Comparison of ENCODE assay signal across 22 cellular contexts in the genomic region with DNA sequence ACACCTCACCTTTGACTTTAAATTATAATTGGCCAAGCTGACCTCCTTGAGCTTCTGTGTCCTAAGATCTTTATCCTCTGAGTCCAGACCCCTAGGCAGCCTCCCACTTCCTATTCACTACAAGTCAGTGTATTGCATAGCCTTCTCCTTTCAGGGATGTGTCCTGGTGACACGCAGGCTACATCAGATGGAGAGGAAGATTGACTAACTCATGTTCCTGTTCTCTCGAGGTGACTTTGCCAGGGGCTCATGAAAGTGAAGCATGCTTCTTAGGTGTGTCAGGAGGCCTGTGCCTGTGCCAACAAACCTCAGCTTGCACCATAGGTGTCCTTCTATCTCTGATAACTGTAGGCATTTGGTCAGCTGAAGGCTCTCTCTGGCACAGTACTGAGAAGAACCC.
A peak's percentile ranks its signal among the peaks of the same experiment; 100 is the strongest.
DNase-seq lines count a peak whose midpoint lies in the region; ATAC-seq, FAIRE-seq and TF ChIP-seq lines count a peak whose summit lies in the region.
"Had no signal": no experiment of that assay in that cellular context is flagged by ENCODE, and none has a peak within 500 bp of the region (broad histone marks: within the 10 kb centered on the region; RNA-seq: fewer than 3 reads in every experiment).

No MANE protein-coding gene starts in this region.

- no peaks in the 10 kb centered on the region for H3K79me1 ChIP-seq in H1 (ENCODE audit: low read depth, low read length)

- H2AFZ ChIP-seq in H1 (ENCODE audit: low read length), result no peak overlapping the region

- no peak overlapping the region for H3K56ac ChIP-seq in H1 (replicated peaks; ENCODE audit: insufficient read length, low read depth, low read length)

- H4K20me1 ChIP-seq in H1 (replicated peaks in 1 of 2; ENCODE audit: control insufficient read depth in 1 of 2, insufficient read depth in 2 of 2, low read length in 2 of 2), result no peaks in the 10 kb centered on the region

- H3K79me2 ChIP-seq in H1 (ENCODE audit: control insufficient read depth in 1 of 2, insufficient read depth in 2 of 2, low read length in 2 of 2), result no peaks in the 10 kb centered on the region

- H3K36me3 ChIP-seq in heart right ventricle, result no peaks in the 10 kb centered on the region
- H3K36me3 ChIP-seq in H1 (ENCODE audit: control insufficient read depth in 2 of 4, insufficient read depth in 4 of 4, low read length in 3 of 4), result no peaks in the 10 kb centered on the region
- no peaks in the 10 kb centered on the region for H3K36me3 ChIP-seq in kidney (ENCODE audit: control insufficient read depth in 1 of 2, insufficient read depth in 2 of 2, low read length in 2 of 2)
- no peaks in the 10 kb centered on the region for H3K36me3 ChIP-seq in urinary bladder (ENCODE audit: insufficient read depth)
- H3K36me3 ChIP-seq: prostate gland, upper lobe of right lung had no signal

- no peak overlapping the region for H3K4me2 ChIP-seq in H1 (ENCODE audit: insufficient read depth in 1 of 2, low read depth in 2 of 2, low read length in 2 of 2)

- intact Hi-C loops in heart right ventricle (cut with DNase I) (loop anchor here in 7 of 10 donors (5.0 to 10.0 kb wide), 4 partner anchors 90 to 200 kb away; partner anchors contain the start of gene HS3ST1 (in 6 of the 7)), cardiac septum (cut with DNase I) (loop anchor here (2.0 to 5.0 kb wide), 2 partner anchors 197 to 280 kb away; partner anchors contain the start of gene HS3ST1), kidney (cut with DNase I) (no loop called here)

- CTCF ChIA-PET in H1 (lab: Charles Lee; ENCODE audit: partially characterized antibody), result interaction anchor here (0.6 to 4.7 kb wide), 10 partner anchors 10 to 1008 kb away, joined by 3 to 20 read pairs (median 3); no protein-coding TSS in a partner anchor

- no peak overlapping the region for H4K5ac ChIP-seq in H1 (ENCODE audit: insufficient read length, low read depth, low read length)

- H2BK15ac ChIP-seq in H1 (ENCODE audit: low read length), result no peak overlapping the region

- no peak for FAIRE-seq in H1 (lab: Jason Lieb, UNC)
- FAIRE-seq in kidney (lab: Jason Lieb, UNC), result no peak
- FAIRE-seq: A204.1, astrocyte, islet of Langerhans had no signal

- H3K23me2 ChIP-seq in H1 (ENCODE audit: low read depth, low read length), result no peaks in the 10 kb centered on the region

- 45 to 46% methylated on average over 2 of the region's 2 CpGs for WGBS in heart right ventricle, 2 donors
- WGBS in H1 (ENCODE audit: extremely low coverage in 1 of 2, insufficient coverage in 1 of 2, insufficient read length in 1 of 2, insufficient replicate concordance in 2 of 2, low coverage in 1 of 2, low lambda C conversion rate in 2 of 2, missing lambda C conversion rate in 1 of 2), 2 experiments, result 86% methylated on average over 2 of the region's 2 CpGs; no CpG with 5 or more reads in 1 of the 2 experiments
- 60% methylated on average over 2 of the region's 2 CpGs for WGBS in urinary bladder

- H2BK120ac ChIP-seq in H1 (replicated peaks; ENCODE audit: low read depth, low read length), result no peak overlapping the region

- no peak for DNase-seq in heart right ventricle
- DNase-seq in cardiac septum (ENCODE audit: low spot score), result no peak
- no peak for DNase-seq in H1 (ENCODE audit: low read depth in 1 of 2, low spot score in 2 of 2)
- DNase-seq in kidney, result no peak
- no peak for DNase-seq in NCI-H187 (lab: John Stamatoyannopoulos, UW)
- no peak for DNase-seq in activated gamma-delta T cell treated with Interleukin-2 at 50 U/mL for 16 hours
- no peak for DNase-seq in NCI-H1694 treated with DMSO at 0.1 percent for 48 hours (lab: John Stamatoyannopoulos, UW)
- DNase-seq: activated CD4-positive, alpha-beta memory T cell treated with anti-CD3 and anti-CD28 coated beads for 36 hours; activated CD8-positive, alpha-beta memory T cell treated with anti-CD3 and anti-CD28 coated beads, Interleukin-2, amount 50 U/mL, for 48 hours; activated naive CD8-positive, alpha-beta T cell treated with anti-CD3 and anti-CD28 coated beads for 36 hours; DMS79 treated with DMSO at 0.1 percent for 48 hours; NCI-H1105; SHP77; stimulated activated CD4-positive, alpha-beta T cell treated with anti-CD3 and anti-CD28 coated beads, Interleukin-2, amount 100 ng/mL, for 24 hours; upper lobe of right lung had no signal

- H3K27ac ChIP-seq in heart right ventricle (peak overlapping the region; percentile 3 to 87 (median 69)), H1 (ENCODE audit: low read depth, low read length) (no peak overlapping the region), kidney (ENCODE audit: low read depth in 2 of 2, low read length in 2 of 2) (peak overlapping the region; percentile 74 to 81), urinary bladder (ENCODE audit: low read depth) (peak overlapping the region; percentile 3)
- H3K27ac ChIP-seq: prostate gland, upper lobe of right lung had no signal

- no peak overlapping the region for H2BK12ac ChIP-seq in H1 (ENCODE audit: low read depth, low read length)

- H4K8ac ChIP-seq in H1 (ENCODE audit: extremely low read depth, insufficient read depth, low read length), result no peak overlapping the region

- TF ChIP-seq CTCF in heart right ventricle (IDR thresholded peaks at IDR 0.05), result no peak
- no peak for TF ChIP-seq CTCF in H1 (IDR thresholded peaks at IDR 0.05; ENCODE audit: control extremely low read depth in 1 of 3, insufficient read depth in 1 of 3, low read depth in 1 of 3, low read length in 3 of 3)
- no peak for TF ChIP-seq CTCF in kidney (IDR thresholded peaks at IDR 0.05; ENCODE audit: borderline replicate concordance, extremely low read depth, insufficient read depth)

- H3K23ac ChIP-seq in H1 (ENCODE audit: insufficient read length), result no peak overlapping the region

- H3K9ac ChIP-seq in H1 (replicated peaks in 1 of 4; ENCODE audit: extremely low read depth in 1 of 4, low read depth in 3 of 4, low read length in 3 of 4) (no peak overlapping the region), kidney (ENCODE audit: low read length in 2 of 2) (peak overlapping the region in 1 of 2 donors; percentile 26)

- TF ChIP-seq EP300 in H1 (IDR thresholded peaks at IDR 0.05; ENCODE audit: borderline replicate concordance in 1 of 2, low read depth in 2 of 2, low read length in 2 of 2), result no peak

- H4K91ac ChIP-seq in H1 (replicated peaks; ENCODE audit: insufficient read length, low read length), result no peak overlapping the region

- peak in 6 of 8 donors; percentile 41 to 73 (median 59) for ATAC-seq in heart right ventricle
- ATAC-seq: activated CD4-positive, CD25-positive, alpha-beta regulatory T cell treated with anti-CD3 and anti-CD28 coated beads, Interleukin-2, amount 50 U/mL, for 24 hours had no signal

- 0 out of 2 replicates have a peak overlapping the region, but pooled peaks have one; percentile 5 for H2BK5ac ChIP-seq in H1 (ENCODE audit: low read depth, low read length)

- H3K14ac ChIP-seq in H1 (ENCODE audit: insufficient read length), result no peak overlapping the region

- H3K4me3 ChIP-seq in heart right ventricle, result no peak overlapping the region
- H3K4me3 ChIP-seq in H1 (ENCODE audit: extremely low read depth in 1 of 4, insufficient read depth in 2 of 4, low read depth in 3 of 4, low read length in 4 of 4), result no peak overlapping the region
- H3K4me3 ChIP-seq in kidney (ENCODE audit: low read length in 2 of 2), result no peak overlapping the region
- no peak overlapping the region for H3K4me3 ChIP-seq in urinary bladder (ENCODE audit: low read depth, low read length)
- H3K4me3 ChIP-seq: lung, prostate gland, upper lobe of right lung had no signal

- no peaks in the 10 kb centered on the region for H3K9me3 ChIP-seq in heart right ventricle
- H3K9me3 ChIP-seq in H1 (ENCODE audit: insufficient read depth in 2 of 2, low read depth in 1 of 2, low read length in 1 of 2), result no peaks in the 10 kb centered on the region
- H3K9me3 ChIP-seq in kidney (ENCODE audit: control insufficient read depth in 1 of 2, low read length in 2 of 2), result no peaks in the 10 kb centered on the region
- H3K9me3 ChIP-seq: prostate gland, upper lobe of right lung had no signal

- H2BK20ac ChIP-seq in H1 (ENCODE audit: low read length), result no peak overlapping the region

- POLR2A ChIA-PET in H1 (lab: Charles Lee; ENCODE audit: partially characterized antibody), result interaction anchor here (1.0 kb wide), 1 partner anchor 41 kb away, joined by 3 read pairs; no protein-coding TSS in a partner anchor

- no peak overlapping the region for H2AK5ac ChIP-seq in H1 (ENCODE audit: low read depth, low read length)

- H3K18ac ChIP-seq in H1 (ENCODE audit: extremely low read depth, low read length), result no peak overlapping the region

- no peak overlapping the region for H3K4ac ChIP-seq in H1 (replicated peaks; ENCODE audit: insufficient read length, low read depth, low read length)

- no peak for TF ChIP-seq RAD21 in H1 (IDR thresholded peaks at IDR 0.05 in 1 of 2, conservative IDR thresholded peaks at IDR 0.05 in 1 of 2; ENCODE audit: low read depth in 2 of 2, low read length in 2 of 2)

- no peak for TF ChIP-seq POLR2A in H1 (IDR thresholded peaks at IDR 0.05; ENCODE audit: control extremely low read depth in 1 of 2, low read depth in 2 of 2, low read length in 2 of 2)

- H3K4me1 ChIP-seq in heart right ventricle (peaks cover 0 to 37% (median 6%) of the 10 kb centered on the region in 9 donors), H1 (replicated peaks in 1 of 4; ENCODE audit: control insufficient read depth in 3 of 4, insufficient read depth in 4 of 4, low read length in 3 of 4) (peaks cover 0 to 2% (median 0%) of the 10 kb centered on the region in 4 experiments; a peak in 1 of 7 replicates), kidney (ENCODE audit: control insufficient read depth in 1 of 2, insufficient read depth in 1 of 2, low read depth in 1 of 2, low read length in 2 of 2) (peaks cover 15 to 41% of the 10 kb centered on the region in 2 donors), urinary bladder (ENCODE audit: insufficient read depth) (no peaks in the 10 kb centered on the region)
- H3K4me1 ChIP-seq: prostate gland, upper lobe of right lung had no signal

- H3K27me3 ChIP-seq in heart right ventricle (no peaks in the 10 kb centered on the region), H1 (replicated peaks in 1 of 4; ENCODE audit: control insufficient read depth in 3 of 4, extremely low read depth in 1 of 4, insufficient read depth in 3 of 4, low read length in 3 of 4) (no peaks in the 10 kb centered on the region)
- H3K27me3 ChIP-seq: upper lobe of right lung had no signal

TF ChIP-seq in H1, 55 proteins besides CTCF, POLR2A, EP300 and RAD21:
- TF ChIP-seq TCF12 (IDR thresholded peaks at IDR 0.05; ENCODE audit: low read depth, low read length) (no peak), SIRT6 (IDR thresholded peaks at IDR 0.05; ENCODE audit: low read length) (no peak), POU5F1 (IDR thresholded peaks at IDR 0.05; ENCODE audit: low read depth, low read length) (no peak), POLR2AphosphoS5 (IDR thresholded peaks at IDR 0.05; ENCODE audit: low read depth, low read length) (no peak), SP1 (IDR thresholded peaks at IDR 0.05; ENCODE audit: low read depth, low read length) (no peak), CHD1 (IDR thresholded peaks at IDR 0.05; ENCODE audit: low read depth, low read length) (no peak), JUN (IDR thresholded peaks at IDR 0.05; ENCODE audit: low read depth, low read length) (no peak)
